34 cellular contexts compared by ENCODE assay signal in the genomic region with DNA sequence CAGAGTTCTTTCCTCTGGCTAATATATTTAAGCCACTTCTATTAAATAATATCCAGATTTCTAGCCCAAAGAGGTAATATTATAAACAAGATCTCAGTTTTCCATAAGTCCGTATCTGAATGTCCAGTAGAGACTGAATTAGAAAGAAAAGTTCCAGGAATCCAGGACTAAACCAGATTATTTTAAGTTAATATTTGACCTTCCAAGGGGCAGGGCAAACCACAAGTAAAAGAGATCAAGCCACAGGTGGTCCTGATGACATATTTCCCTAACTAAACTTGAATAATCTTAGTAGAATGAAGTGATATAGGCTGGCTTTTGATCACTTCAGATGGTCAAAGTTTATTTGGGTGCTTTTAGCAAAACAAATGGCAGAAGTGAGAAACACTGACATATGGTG. TPM values are rescaled to one million over a fixed set of nuclear protein-coding genes. Genes with fewer than 3 reads are reported as not detected.
"Had no signal": no experiment of that assay in that cellular context is flagged by ENCODE, and none has a peak within 500 bp of the region (broad histone marks: within the 10 kb centered on the region; RNA-seq: fewer than 3 reads in every experiment).

No MANE protein-coding gene starts in this region.

- H3K9me3 ChIP-seq: adrenal gland, esophagus muscularis mucosa, gastrocnemius medialis had no signal

- H3K4me2 ChIP-seq: hepatocyte had no signal

- ATAC-seq: activated CD4-positive, CD25-positive, alpha-beta regulatory T cell treated with anti-CD3 and anti-CD28 coated beads, Interleukin-2, amount 50 U/mL, for 24 hours; activated CD8-positive, alpha-beta T cell treated with anti-CD3 and anti-CD28 coated beads for 36 hours; activated naive CD8-positive, alpha-beta T cell treated with anti-CD3 and anti-CD28 coated beads, Interleukin-2, amount 50 U/mL, for 24 hours; activated T-cell treated with anti-CD3 and anti-CD28 coated beads, Interleukin-2, amount 50 U/mL, for 4 hours; activated T-helper 17 cell treated with anti-CD3 and anti-CD28 coated beads, Interleukin-2, amount 50 U/mL, for 72 hours; effector memory CD8-positive, alpha-beta T cell; foreskin keratinocyte; gastrocnemius medialis; heart right ventricle; T-helper 17 cell had no signal

- H2AFZ ChIP-seq: hepatocyte had no signal

- H3K27ac Mint-ChIP-seq: activated B cell treated with CpG ODN at 0.5 μM for 24 hours; activated CD8-positive, alpha-beta T cell treated with anti-CD3 and anti-CD28 coated beads for 36 hours; activated naive CD4-positive, alpha-beta T cell treated with anti-CD3 and anti-CD28 coated beads, Interleukin-2, amount 50 U/mL, for 24 hours; activated naive CD8-positive, alpha-beta T cell treated with anti-CD3 and anti-CD28 coated beads for 36 hours; activated naive CD8-positive, alpha-beta T cell treated with anti-CD3 and anti-CD28 coated beads, Interleukin-2, amount 50 U/mL, for 24 hours; activated T-helper 17 cell treated with anti-CD3 and anti-CD28 coated beads, Interleukin-2, amount 50 U/mL, for 72 hours; effector memory CD8-positive, alpha-beta T cell; T-helper 17 cell; T-helper 2 cell treated with Interferon-gamma antibody and Interleukin-4, amounts not matched to agents 5 μg/mL and 100 μg/mL, for 36 hours had no signal

- H3K79me2 ChIP-seq: hepatocyte had no signal

- H3K27ac ChIP-seq: adrenal gland, esophagus muscularis mucosa, foreskin keratinocyte, gastrocnemius medialis, heart right ventricle, hepatocyte, WERI-Rb-1 had no signal

- DNase-seq: activated B cell treated with CpG ODN at 0.5 μM for 24 hours; activated CD4-positive, alpha-beta T cell treated with anti-CD3 and anti-CD28 coated beads for 48 hours; activated CD4-positive, alpha-beta T cell treated with anti-CD3 and anti-CD28 coated beads, Interleukin-2, amount 50 U/mL, for 1 hour; activated CD4-positive, alpha-beta T cell treated with anti-CD3 and anti-CD28 coated beads, Interleukin-2, amount 50 U/mL, for 48 hours; activated CD8-positive, alpha-beta memory T cell treated with anti-CD3 and anti-CD28 coated beads for 24 hours; activated CD8-positive, alpha-beta T cell treated with anti-CD3 and anti-CD28 coated beads for 36 hours; activated effector memory CD4-positive, alpha-beta T cell treated with Interleukin-2 at 50 U/mL for 16 hours; activated gamma-delta T cell treated with Interleukin-2 at 50 U/mL for 16 hours; activated naive CD4-positive, alpha-beta T cell treated with Interleukin-2 at 50 U/mL for 16 hours; activated naive CD8-positive, alpha-beta T cell treated with anti-CD3 and anti-CD28 coated beads for 36 hours; activated naive CD8-positive, alpha-beta T cell treated with anti-CD3 and anti-CD28 coated beads, Interleukin-2, amount 50 U/mL, for 24 hours; activated T-cell treated with anti-CD3 and anti-CD28 coated beads, Interleukin-2, amount 50 U/mL, for 4 hours; adrenal gland; amygdala; aorta; caudate nucleus; cortex of kidney; dermis blood vessel endothelial cell; effector CD4-positive, alpha-beta T cell; effector memory CD8-positive, alpha-beta T cell; erythroblast; foreskin keratinocyte; gastrocnemius medialis; heart right ventricle; T-helper 17 cell; T1000; WERI-Rb-1 had no signal

- H3K27me3 Mint-ChIP-seq: activated B cell treated with CpG ODN at 0.5 μM for 24 hours; activated CD8-positive, alpha-beta T cell treated with anti-CD3 and anti-CD28 coated beads for 36 hours; activated naive CD4-positive, alpha-beta T cell treated with anti-CD3 and anti-CD28 coated beads, Interleukin-2, amount 50 U/mL, for 24 hours; activated naive CD8-positive, alpha-beta T cell treated with anti-CD3 and anti-CD28 coated beads for 36 hours; activated naive CD8-positive, alpha-beta T cell treated with anti-CD3 and anti-CD28 coated beads, Interleukin-2, amount 50 U/mL, for 24 hours; effector memory CD8-positive, alpha-beta T cell had no signal

- H3K36me3 ChIP-seq: adrenal gland, esophagus muscularis mucosa, gastrocnemius medialis, heart right ventricle, WERI-Rb-1 had no signal

- FAIRE-seq: colon had no signal

- H3K27me3 ChIP-seq: adrenal gland, esophagus muscularis mucosa, foreskin keratinocyte, gastrocnemius medialis, heart right ventricle, hepatocyte had no signal

- H3K36me3 Mint-ChIP-seq: activated naive CD4-positive, alpha-beta T cell treated with anti-CD3 and anti-CD28 coated beads, Interleukin-2, amount 50 U/mL, for 24 hours; activated naive CD8-positive, alpha-beta T cell treated with anti-CD3 and anti-CD28 coated beads for 36 hours had no signal

- H3K4me1 Mint-ChIP-seq: activated B cell treated with CpG ODN at 0.5 μM for 24 hours; activated naive CD4-positive, alpha-beta T cell treated with anti-CD3 and anti-CD28 coated beads, Interleukin-2, amount 50 U/mL, for 24 hours; activated naive CD8-positive, alpha-beta T cell treated with anti-CD3 and anti-CD28 coated beads for 36 hours; activated naive CD8-positive, alpha-beta T cell treated with anti-CD3 and anti-CD28 coated beads, Interleukin-2, amount 50 U/mL, for 24 hours; activated T-helper 17 cell treated with anti-CD3 and anti-CD28 coated beads, Interleukin-2, amount 50 U/mL, for 72 hours; T-helper 17 cell had no signal

- H3K4me3 Mint-ChIP-seq: activated B cell treated with CpG ODN at 0.5 μM for 24 hours; activated CD8-positive, alpha-beta T cell treated with anti-CD3 and anti-CD28 coated beads for 36 hours; activated naive CD4-positive, alpha-beta T cell treated with anti-CD3 and anti-CD28 coated beads, Interleukin-2, amount 50 U/mL, for 24 hours; activated naive CD8-positive, alpha-beta T cell treated with anti-CD3 and anti-CD28 coated beads for 36 hours; activated naive CD8-positive, alpha-beta T cell treated with anti-CD3 and anti-CD28 coated beads, Interleukin-2, amount 50 U/mL, for 24 hours; activated T-cell treated with anti-CD3 and anti-CD28 coated beads, Interleukin-2, amount 50 U/mL, for 4 hours; activated T-helper 17 cell treated with anti-CD3 and anti-CD28 coated beads, Interleukin-2, amount 50 U/mL, for 72 hours; effector memory CD8-positive, alpha-beta T cell; T-helper 17 cell; T-helper 2 cell treated with Interferon-gamma antibody and Interleukin-4, amounts not matched to agents 5 μg/mL and 100 μg/mL, for 36 hours had no signal

- H3K4me3 ChIP-seq: adrenal gland, esophagus muscularis mucosa, gastrocnemius medialis, heart right ventricle, hepatocyte had no signal

- H3K4me1 ChIP-seq: adrenal gland, esophagus muscularis mucosa, gastrocnemius medialis, heart right ventricle had no signal

RNA-seq across cellular contexts. Expression of a gene that starts 43.3 kb away (rescaled TPM):
- total RNA-seq: esophagus muscularis mucosa, gastrocnemius medialis had no signal
- polyA plus RNA-seq: aorta had no signal
